Comparison of ENCODE assay signal across 11 cellular contexts in the genomic region with DNA sequence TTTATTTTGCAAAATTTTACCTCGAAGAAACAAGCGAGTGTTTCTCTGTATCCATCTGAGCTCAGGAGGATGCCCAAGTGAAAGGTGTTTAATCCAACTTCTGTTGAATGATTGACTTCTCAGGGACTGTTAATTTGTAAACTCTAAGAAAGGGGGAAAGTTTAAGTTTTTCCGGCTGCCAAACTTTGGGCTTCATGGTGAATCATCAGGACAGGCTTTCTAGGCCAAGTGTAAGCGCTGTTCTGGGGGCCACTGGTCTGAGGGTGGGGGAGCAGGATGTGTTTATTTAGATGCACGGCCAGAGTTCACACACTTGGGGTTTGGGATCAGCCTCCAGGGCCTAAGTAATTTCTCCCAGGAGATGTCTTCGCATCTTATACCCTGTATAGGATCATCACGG.
A peak's percentile ranks its signal among the peaks of the same experiment; 100 is the strongest.
DNase-seq lines count a peak whose midpoint lies in the region; ATAC-seq and TF ChIP-seq lines count a peak whose summit lies in the region.
"Had no signal": no experiment of that assay in that cellular context is flagged by ENCODE, and none has a peak within 500 bp of the region (broad histone marks: within the 10 kb centered on the region; RNA-seq: fewer than 3 reads in every experiment).

No MANE protein-coding gene starts in this region.

- intact Hi-C loops in CD8-positive, alpha-beta T cell (cut with DNase I, micrococcal nuclease), result loop anchor here in 1 of 2 experiments (10.0 kb wide), 1 partner anchor 47 kb away; no protein-coding TSS in a partner anchor
- intact Hi-C loops in sigmoid colon (cut with DNase I), result no loop called here

- H3K9ac ChIP-seq in fibroblast of lung (ENCODE audit: insufficient read depth, low read length), result no peak overlapping the region

- CTCF ChIA-PET in CD8-positive, alpha-beta T cell (lab: Charles Lee), result interaction anchor here (0.9 to 17.7 kb wide), 4 partner anchors 9 to 108 kb away, joined by 3 to 502 read pairs (median 4); a partner anchor contains a TSS
- CTCF ChIA-PET in WTC11 (lab: Charles Lee), result interaction anchor here (1.0 kb wide), 1 partner anchor 12 kb away, joined by 4 read pairs; no protein-coding TSS in a partner anchor

- H3K36me3 Mint-ChIP-seq in CD8-positive, alpha-beta T cell, result peaks cover 28% of the 10 kb centered on the region
- peaks cover 7% of the 10 kb centered on the region; the same call in 1 of the 2 replicates for H3K36me3 Mint-ChIP-seq in WTC11

- no peaks in the 10 kb centered on the region for H3K27me3 Mint-ChIP-seq in CD8-positive, alpha-beta T cell (ENCODE audit: low read depth)
- H3K27me3 Mint-ChIP-seq in WTC11 (ENCODE audit: low read depth), result no peaks in the 10 kb centered on the region

- TF ChIP-seq POLR2A in sigmoid colon (IDR thresholded peaks at IDR 0.05), result no peak

- H3K27me3 ChIP-seq in CD8-positive, alpha-beta T cell (ENCODE audit: insufficient read depth, low read length), result no peaks in the 10 kb centered on the region
- H3K27me3 ChIP-seq in fibroblast of lung (ENCODE audit: control insufficient read depth, insufficient read depth, low read length) (no peaks in the 10 kb centered on the region), sigmoid colon (no peaks in the 10 kb centered on the region)

- no peak for ATAC-seq in CD8-positive, alpha-beta T cell
- ATAC-seq in WTC11, result no peak
- no peak for ATAC-seq in GM19023 (IDR thresholded peaks at IDR 0.05; ENCODE audit: unreplicated experiment)
- ATAC-seq in GM21526 (IDR thresholded peaks at IDR 0.05; ENCODE audit: low FRiP score, unreplicated experiment), result no peak
- no peak for ATAC-seq in HG03457 (IDR thresholded peaks at IDR 0.05; ENCODE audit: unreplicated experiment)

- H3K4me2 ChIP-seq in fibroblast of lung (ENCODE audit: extremely low read depth, insufficient read depth, low read length), result peak overlapping the region; percentile 2
- H3K4me2 ChIP-seq: PC-9 had no signal

- no peak overlapping the region for H3K4me3 ChIP-seq in CD8-positive, alpha-beta T cell (ENCODE audit: low read depth, low read length)
- H3K4me3 ChIP-seq in fibroblast of lung (replicated peaks in 1 of 4; ENCODE audit: control extremely low read depth in 1 of 4, insufficient read depth in 1 of 4, low read depth in 3 of 4, low read length in 4 of 4), result no peak overlapping the region
- H3K4me3 ChIP-seq in sigmoid colon, result no peak overlapping the region
- H3K4me3 ChIP-seq: PC-9 had no signal

- H3K4me1 Mint-ChIP-seq in CD8-positive, alpha-beta T cell (ENCODE audit: low read depth), result peaks cover 88% of the 10 kb centered on the region
- peaks cover 45% of the 10 kb centered on the region for H3K4me1 Mint-ChIP-seq in WTC11

- no peak for TF ChIP-seq CTCF in CD8-positive, alpha-beta T cell (IDR thresholded peaks at IDR 0.05)
- TF ChIP-seq CTCF in WTC11 (IDR thresholded peaks at IDR 0.05) (no peak), fibroblast of lung (conservative IDR thresholded peaks at IDR 0.05 in 1 of 2, IDR thresholded peaks at IDR 0.05 in 1 of 2; ENCODE audit: low read depth in 1 of 2, low read length in 2 of 2) (no peak), sigmoid colon (IDR thresholded peaks at IDR 0.05) (no peak)

- DNase-seq in CD8-positive, alpha-beta T cell, result no peak
- no peak for DNase-seq in WTC11 (ENCODE audit: low spot score)
- peak; percentile 30 to 77 for DNase-seq in fibroblast of lung (ENCODE audit: low read depth in 2 of 2)
- DNase-seq in sigmoid colon, result no peak
- no peak for DNase-seq in SW 1271 (lab: John Stamatoyannopoulos, UW)
- DNase-seq: DMS 273 treated with DMSO at 0.1 percent for 48 hours, PC-9, retina had no signal

- no peak overlapping the region for H2AFZ ChIP-seq in fibroblast of lung (ENCODE audit: low read length)
- H2AFZ ChIP-seq: PC-9 had no signal

- peak overlapping the region; percentile 92 for H3K27ac Mint-ChIP-seq in CD8-positive, alpha-beta T cell
- H3K27ac Mint-ChIP-seq in WTC11, result peak overlapping the region; percentile 61

- H3K4me1 ChIP-seq in CD8-positive, alpha-beta T cell (ENCODE audit: insufficient read depth, low read length), result peaks cover 43% of the 10 kb centered on the region
- peaks cover 19% of the 10 kb centered on the region for H3K4me1 ChIP-seq in fibroblast of lung (ENCODE audit: control insufficient read depth, extremely low read depth, insufficient read depth, low read length)
- H3K4me1 ChIP-seq in sigmoid colon, result peaks cover 0 to 32% (median 28%) of the 10 kb centered on the region in 4 donors

- no peak overlapping the region for H3K4me3 Mint-ChIP-seq in CD8-positive, alpha-beta T cell
- H3K4me3 Mint-ChIP-seq in WTC11, result no peak overlapping the region

- POLR2A ChIA-PET in CD8-positive, alpha-beta T cell (lab: Charles Lee), result interaction anchor here (1.0 to 2.2 kb wide), 4 partner anchors 9 to 108 kb away, joined by 3 to 9 read pairs (median 6); no protein-coding TSS in a partner anchor
- POLR2A ChIA-PET in WTC11 (lab: Charles Lee), result no interaction called here

- no peak for TF ChIP-seq EP300 in sigmoid colon (IDR thresholded peaks at IDR 0.05)

- no peak overlapping the region for H3K27ac ChIP-seq in CD8-positive, alpha-beta T cell (ENCODE audit: low read depth, low read length)
- H3K27ac ChIP-seq in fibroblast of lung (ENCODE audit: insufficient read depth, low read length), result peak overlapping the region; percentile 34
- H3K27ac ChIP-seq in sigmoid colon, result peak overlapping the region; percentile 45 to 84 (median 66)
- H3K27ac ChIP-seq: PC-9 had no signal

- H3K36me3 ChIP-seq in CD8-positive, alpha-beta T cell (ENCODE audit: insufficient read depth, low read length), result peaks cover 5% of the 10 kb centered on the region
- H3K36me3 ChIP-seq in fibroblast of lung (ENCODE audit: control insufficient read depth, insufficient read depth, low read length), result no peaks in the 10 kb centered on the region
- no peaks in the 10 kb centered on the region for H3K36me3 ChIP-seq in sigmoid colon

- no peaks in the 10 kb centered on the region for H3K9me3 ChIP-seq in CD8-positive, alpha-beta T cell (ENCODE audit: low read length)
- no peaks in the 10 kb centered on the region for H3K9me3 ChIP-seq in fibroblast of lung (ENCODE audit: control insufficient read depth, insufficient read depth, low read depth, low read length)
- H3K9me3 ChIP-seq in sigmoid colon, result no peaks in the 10 kb centered on the region

- WGBS in sigmoid colon, 2 donors, result 86 to 88% methylated on average over 7 of the region's 7 CpGs

- no peaks in the 10 kb centered on the region for H3K9me3 Mint-ChIP-seq in CD8-positive, alpha-beta T cell
- H3K9me3 Mint-ChIP-seq in WTC11, result peaks cover 8% of the 10 kb centered on the region

- no peaks in the 10 kb centered on the region for H4K20me1 ChIP-seq in fibroblast of lung (ENCODE audit: control insufficient read depth, extremely low read depth, insufficient read depth, low read length)

- no peaks in the 10 kb centered on the region for H3K79me2 ChIP-seq in fibroblast of lung (ENCODE audit: control insufficient read depth, insufficient read depth, low read length)

TF ChIP-seq in WTC11, 78 proteins besides CTCF, POLR2A, EP300 and RAD21 (continues in another document):
- TF ChIP-seq RORB (CRISPR knock-in tag; IDR thresholded peaks at IDR 0.05), result no peak
- TF ChIP-seq CREM (CRISPR knock-in tag; IDR thresholded peaks at IDR 0.05), result no peak
- no peak for TF ChIP-seq ZNF396 (CRISPR knock-in tag; IDR thresholded peaks at IDR 0.05; ENCODE audit: borderline replicate concordance)
- TF ChIP-seq, protein P1, sequence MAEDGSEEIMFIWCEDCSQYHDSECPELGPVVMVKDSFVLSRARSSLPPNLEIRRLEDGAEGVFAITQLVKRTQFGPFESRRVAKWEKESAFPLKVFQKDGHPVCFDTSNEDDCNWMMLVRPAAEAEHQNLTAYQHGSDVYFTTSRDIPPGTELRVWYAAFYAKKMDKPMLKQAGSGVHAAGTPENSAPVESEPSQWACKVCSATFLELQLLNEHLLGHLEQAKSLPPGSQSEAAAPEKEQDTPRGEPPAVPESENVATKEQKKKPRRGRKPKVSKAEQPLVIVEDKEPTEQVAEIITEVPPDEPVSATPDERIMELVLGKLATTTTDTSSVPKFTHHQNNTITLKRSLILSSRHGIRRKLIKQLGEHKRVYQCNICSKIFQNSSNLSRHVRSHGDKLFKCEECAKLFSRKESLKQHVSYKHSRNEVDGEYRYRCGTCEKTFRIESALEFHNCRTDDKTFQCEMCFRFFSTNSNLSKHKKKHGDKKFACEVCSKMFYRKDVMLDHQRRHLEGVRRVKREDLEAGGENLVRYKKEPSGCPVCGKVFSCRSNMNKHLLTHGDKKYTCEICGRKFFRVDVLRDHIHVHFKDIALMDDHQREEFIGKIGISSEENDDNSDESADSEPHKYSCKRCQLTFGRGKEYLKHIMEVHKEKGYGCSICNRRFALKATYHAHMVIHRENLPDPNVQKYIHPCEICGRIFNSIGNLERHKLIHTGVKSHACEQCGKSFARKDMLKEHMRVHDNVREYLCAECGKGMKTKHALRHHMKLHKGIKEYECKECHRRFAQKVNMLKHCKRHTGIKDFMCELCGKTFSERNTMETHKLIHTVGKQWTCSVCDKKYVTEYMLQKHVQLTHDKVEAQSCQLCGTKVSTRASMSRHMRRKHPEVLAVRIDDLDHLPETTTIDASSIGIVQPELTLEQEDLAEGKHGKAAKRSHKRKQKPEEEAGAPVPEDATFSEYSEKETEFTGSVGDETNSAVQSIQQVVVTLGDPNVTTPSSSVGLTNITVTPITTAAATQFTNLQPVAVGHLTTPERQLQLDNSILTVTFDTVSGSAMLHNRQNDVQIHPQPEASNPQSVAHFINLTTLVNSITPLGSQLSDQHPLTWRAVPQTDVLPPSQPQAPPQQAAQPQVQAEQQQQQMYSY (CRISPR knock-in tag; IDR thresholded peaks at IDR 0.05), result no peak
- TF ChIP-seq GTF2I (CRISPR knock-in tag; conservative IDR thresholded peaks at IDR 0.05), result no peak
- no peak for TF ChIP-seq NR1H2 (CRISPR knock-in tag; IDR thresholded peaks at IDR 0.05)
- TF ChIP-seq EMX1 (CRISPR knock-in tag; IDR thresholded peaks at IDR 0.05), result no peak
- TF ChIP-seq, protein P2, sequence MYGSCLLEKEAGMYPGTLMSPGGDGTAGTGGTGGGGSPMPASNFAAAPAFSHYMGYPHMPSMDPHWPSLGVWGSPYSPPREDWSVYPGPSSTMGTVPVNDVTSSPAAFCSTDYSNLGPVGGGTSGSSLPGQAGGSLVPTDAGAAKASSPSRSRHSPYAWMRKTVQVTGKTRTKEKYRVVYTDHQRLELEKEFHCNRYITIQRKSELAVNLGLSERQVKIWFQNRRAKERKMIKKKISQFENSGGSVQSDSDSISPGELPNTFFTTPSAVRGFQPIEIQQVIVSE (CRISPR knock-in tag; IDR thresholded peaks at IDR 0.05; ENCODE audit: borderline replicate concordance), result no peak
- no peak for TF ChIP-seq NFYB (CRISPR knock-in tag; conservative IDR thresholded peaks at IDR 0.05; ENCODE audit: low read depth)
- TF ChIP-seq JUN (CRISPR knock-in tag; IDR thresholded peaks at IDR 0.05), result no peak

Comparison
In these comparisons a context has a peak if more than half of its experiments do, and no peak if none do; other contexts are left out.
1. DNase-seq: peak in fibroblast of lung (2 of 2); none in CD8-positive, alpha-beta T cell (0 of 7), WTC11 (single experiment), sigmoid colon (single experiment) and SW 1271 (0 of 2).